8 cellular contexts compared by ENCODE assay signal in the genomic region with DNA sequence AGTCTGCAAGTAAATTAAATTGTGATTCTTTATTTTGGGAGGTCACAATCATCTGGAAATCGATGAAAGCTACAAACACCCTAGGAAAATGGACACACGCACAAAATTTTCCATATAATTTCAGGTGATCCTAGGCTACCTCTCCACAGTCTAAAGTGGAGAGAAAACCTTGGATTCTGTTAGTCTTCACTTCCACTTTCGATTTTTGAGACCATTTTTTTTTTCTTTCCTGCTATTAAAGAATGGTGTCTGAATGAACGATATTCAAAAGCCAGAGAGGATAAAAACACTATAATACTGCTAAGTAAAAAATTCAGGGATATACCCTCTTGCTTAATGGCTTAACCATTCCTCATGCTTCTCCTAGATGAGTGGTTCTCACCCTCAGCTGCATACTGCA. TPM values are rescaled to one million over a fixed set of nuclear protein-coding genes. Genes with fewer than 3 reads are reported as not detected.
A peak's percentile ranks its signal among the peaks of the same experiment; 100 is the strongest.
DNase-seq lines count a peak whose midpoint lies in the region; ATAC-seq and TF ChIP-seq lines count a peak whose summit lies in the region.

No MANE protein-coding gene starts in this region.

- no peak for DNase-seq in activated T-cell treated with anti-CD3 and anti-CD28 coated beads, Interleukin-2, amount 50 U/mL, for 4 hours
- no peak for DNase-seq in activated T-cell treated with anti-CD3 and anti-CD28 coated beads, Interleukin-2, amount 50 U/mL, for 48 hours
- DNase-seq in activated naive CD8-positive, alpha-beta T cell treated with anti-CD3 and anti-CD28 coated beads, Interleukin-2, amount 50 U/mL, for 24 hours, result no peak
- DNase-seq in right lobe of liver (no peak), transverse colon (no peak), HUDEP-2 (lab: John Stamatoyannopoulos, UW; ENCODE audit: unreplicated experiment in 76 of 76) (no peak), NCI-H2227 treated with DMSO at 0.1 percent for 48 hours (lab: John Stamatoyannopoulos, UW) (no peak)

- no peaks in the 10 kb centered on the region for H3K36me3 ChIP-seq in right lobe of liver
- no peaks in the 10 kb centered on the region for H3K36me3 ChIP-seq in transverse colon

- H3K27ac ChIP-seq in right lobe of liver (peak overlapping the region; percentile 84 to 99 (median 99)), transverse colon (peak overlapping the region; percentile 97 to 100 (median 98))

- H3K4me3 Mint-ChIP-seq in activated T-cell treated with anti-CD3 and anti-CD28 coated beads, Interleukin-2, amount 50 U/mL, for 4 hours, result peak overlapping the region; percentile 99
- H3K4me3 Mint-ChIP-seq in activated naive CD8-positive, alpha-beta T cell treated with anti-CD3 and anti-CD28 coated beads, Interleukin-2, amount 50 U/mL, for 24 hours, result peak overlapping the region; percentile 97

- no peaks in the 10 kb centered on the region for H3K27me3 Mint-ChIP-seq in activated T-cell treated with anti-CD3 and anti-CD28 coated beads, Interleukin-2, amount 50 U/mL, for 4 hours (ENCODE audit: low read depth)
- no peaks in the 10 kb centered on the region for H3K27me3 Mint-ChIP-seq in activated naive CD8-positive, alpha-beta T cell treated with anti-CD3 and anti-CD28 coated beads, Interleukin-2, amount 50 U/mL, for 24 hours

- peak overlapping the region; percentile 91 for H3K27ac Mint-ChIP-seq in activated naive CD8-positive, alpha-beta T cell treated with anti-CD3 and anti-CD28 coated beads, Interleukin-2, amount 50 U/mL, for 24 hours

- no peak for TF ChIP-seq CTCF in right lobe of liver (IDR thresholded peaks at IDR 0.05)
- no peak for TF ChIP-seq CTCF in transverse colon (IDR thresholded peaks at IDR 0.05)

- no peaks in the 10 kb centered on the region for H3K36me3 Mint-ChIP-seq in activated T-cell treated with anti-CD3 and anti-CD28 coated beads, Interleukin-2, amount 50 U/mL, for 4 hours (ENCODE audit: insufficient read depth)
- peaks cover 5% of the 10 kb centered on the region for H3K36me3 Mint-ChIP-seq in activated naive CD8-positive, alpha-beta T cell treated with anti-CD3 and anti-CD28 coated beads, Interleukin-2, amount 50 U/mL, for 24 hours (ENCODE audit: low read depth)

- intact Hi-C loops in right lobe of liver (cut with DNase I) (loop anchor here in 1 of 2 donors (5.0 kb wide), 1 partner anchor 176 kb away; no protein-coding TSS in a partner anchor), transverse colon (cut with DNase I; ENCODE audit: low total_unique reads) (loop anchor here (5.0 kb wide), 1 partner anchor 176 kb away; no protein-coding TSS in a partner anchor)

- H3K9me3 ChIP-seq in right lobe of liver (no peaks in the 10 kb centered on the region), transverse colon (no peaks in the 10 kb centered on the region)

- no peaks in the 10 kb centered on the region for H3K9me3 Mint-ChIP-seq in activated T-cell treated with anti-CD3 and anti-CD28 coated beads, Interleukin-2, amount 50 U/mL, for 4 hours
- no peaks in the 10 kb centered on the region for H3K9me3 Mint-ChIP-seq in activated naive CD8-positive, alpha-beta T cell treated with anti-CD3 and anti-CD28 coated beads, Interleukin-2, amount 50 U/mL, for 24 hours

- H3K4me3 ChIP-seq in right lobe of liver (peak overlapping the region; percentile 53 to 76 (median 71)), transverse colon (peak overlapping the region; percentile 57 to 94 (median 82))

- H3K4me1 ChIP-seq in right lobe of liver (peaks cover 0 to 51% (median 14%) of the 10 kb centered on the region in 4 donors), transverse colon (peaks cover 17 to 60% (median 44%) of the 10 kb centered on the region in 4 donors)

- peaks cover 62% of the 10 kb centered on the region for H3K4me1 Mint-ChIP-seq in activated T-cell treated with anti-CD3 and anti-CD28 coated beads, Interleukin-2, amount 50 U/mL, for 4 hours (ENCODE audit: low read depth)
- H3K4me1 Mint-ChIP-seq in activated naive CD8-positive, alpha-beta T cell treated with anti-CD3 and anti-CD28 coated beads, Interleukin-2, amount 50 U/mL, for 24 hours, result peaks cover 81% of the 10 kb centered on the region

- no peaks in the 10 kb centered on the region for H3K27me3 ChIP-seq in right lobe of liver
- H3K27me3 ChIP-seq in transverse colon, result no peaks in the 10 kb centered on the region

- WGBS in right lobe of liver (ENCODE audit: insufficient coverage, low coverage, low lambda C conversion rate, missing lambda C conversion rate), result 6% methylated on average over 4 of the region's 4 CpGs
- WGBS in transverse colon (ENCODE audit: low coverage in 1 of 2), 2 donors, result 12 to 16% methylated on average over 4 of the region's 4 CpGs

- ATAC-seq in activated T-cell treated with anti-CD3 and anti-CD28 coated beads, Interleukin-2, amount 50 U/mL, for 4 hours, result no peak
- ATAC-seq in activated naive CD8-positive, alpha-beta T cell treated with anti-CD3 and anti-CD28 coated beads, Interleukin-2, amount 50 U/mL, for 24 hours, result no peak
- peak in 1 of 4 donors; percentile 10 for ATAC-seq in right lobe of liver
- no peak for ATAC-seq in HG02763 (IDR thresholded peaks at IDR 0.05; ENCODE audit: unreplicated experiment)

- in situ Hi-C loops in transverse colon (cut with MboI; ENCODE audit: low pct_ligation_motif_present in 1 of 4, low pct_unique_long_range_greater_than_20kb in 1 of 4, low sequenced_read_pairs in 3 of 4), result no loop called here

- TF ChIP-seq POLR2A in right lobe of liver (IDR thresholded peaks at IDR 0.05) (no peak), transverse colon (IDR thresholded peaks at IDR 0.05) (no peak)

- no peak for TF ChIP-seq EP300 in transverse colon (IDR thresholded peaks at IDR 0.05; ENCODE audit: low read depth)

RNA-seq across cellular contexts. Expression of gene FBXL5, which starts 1.7 kb away (rescaled TPM):
- 10 to 100 TPM; 20.5 to 22.7 (median 22.6) TPM for total RNA-seq in activated T-cell treated with anti-CD3 and anti-CD28 coated beads, Interleukin-2, amount 50 U/mL, for 4 hours
- 10 to 100 TPM; 38.3 to 59.5 (median 46.8) TPM for total RNA-seq in right lobe of liver
- total RNA-seq in transverse colon, result 100 to 1,000 TPM in 2 of 4 donors, 10 to 100 TPM in 2; 31.8 to 141 (median 77.5) TPM

RNA-seq across cellular contexts. Expression of gene FAM200B, which starts 28.2 kb away (rescaled TPM):
- total RNA-seq in activated T-cell treated with anti-CD3 and anti-CD28 coated beads, Interleukin-2, amount 50 U/mL, for 4 hours, result 1 to 10 TPM; 6.1 to 6.6 (median 6.2) TPM
- total RNA-seq in right lobe of liver, result 10 to 100 TPM; 11.8 to 20.9 (median 16.7) TPM
- total RNA-seq in transverse colon, result 10 to 100 TPM in 3 of 4 donors, 1 to 10 TPM in 1; 6.4 to 46.6 (median 28.0) TPM

RNA-seq across cellular contexts. Expression of gene BST1, which starts 49.4 kb away (rescaled TPM):
- total RNA-seq in activated T-cell treated with anti-CD3 and anti-CD28 coated beads, Interleukin-2, amount 50 U/mL, for 4 hours, result under 1 TPM in 2 of 3 donors, not detected in 1; 0.18 to 0.41 TPM
- 1 to 10 TPM; 2.7 to 5.3 (median 4.3) TPM for total RNA-seq in right lobe of liver
- 10 to 100 TPM in 1 of 4 donors, 1 to 10 TPM in 1, not detected in 2; 4.3 to 19.4 TPM for total RNA-seq in transverse colon
